8 cellular contexts compared by ENCODE assay signal in the genomic region with DNA sequence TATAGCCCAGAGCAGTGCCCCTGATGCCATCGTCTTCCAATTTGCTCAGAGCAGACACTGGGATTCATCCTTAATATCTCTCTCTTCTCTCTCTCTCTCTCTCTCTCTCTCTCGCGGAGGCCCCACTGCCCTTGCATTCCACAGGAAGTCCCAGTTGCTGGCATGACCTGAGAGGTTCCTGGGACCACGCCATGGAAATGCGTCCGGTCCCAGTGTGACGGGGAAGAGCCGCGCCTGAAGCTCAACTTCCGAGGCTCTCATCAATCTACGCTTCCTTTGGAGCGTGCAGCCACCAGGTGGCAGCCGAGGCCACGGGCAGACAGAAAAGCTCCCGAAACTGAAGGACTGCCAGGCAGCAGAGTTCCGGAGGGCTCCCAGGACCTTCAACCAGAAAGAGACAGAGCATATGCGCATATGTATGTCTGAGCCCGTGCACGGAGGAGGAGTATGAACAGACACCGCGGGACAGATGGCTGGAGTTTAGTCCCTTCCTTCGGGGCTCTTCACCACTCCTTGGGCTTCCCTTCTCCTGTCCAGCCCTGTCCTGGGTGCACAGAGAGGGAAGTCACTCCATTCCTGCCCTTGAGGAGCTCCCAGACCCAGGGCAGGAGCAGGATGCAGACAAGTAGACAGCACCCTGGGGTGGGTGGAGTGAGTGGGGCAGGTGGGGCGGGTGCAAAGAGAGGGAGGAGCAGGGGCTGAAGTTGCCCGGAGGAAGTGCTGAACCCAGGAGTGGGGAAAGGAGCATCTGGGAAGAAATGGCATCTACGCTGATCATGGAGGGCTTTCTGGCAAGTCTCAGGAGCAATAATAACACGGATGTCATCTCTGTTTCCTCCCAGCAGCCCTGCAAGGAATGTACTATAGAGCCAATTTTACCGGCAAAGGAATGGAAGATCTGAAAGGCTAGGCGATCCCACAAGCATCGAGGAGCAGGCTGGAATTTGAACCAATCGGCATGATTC.
DNase-seq lines count a peak whose midpoint lies in the region; ATAC-seq, FAIRE-seq and TF ChIP-seq lines count a peak whose summit lies in the region.

No MANE protein-coding gene starts in this region.

- H3K4me1 ChIP-seq in BLaER1 = peaks cover 19% of the 10 kb centered on the region

- FAIRE-seq in GM19239 (lab: Jason Lieb, UNC) = peak; percentile 83

- no peaks in the 10 kb centered on the region for H3K27me3 ChIP-seq in BLaER1

- peak; percentile 87 for DNase-seq in GM19239 (ENCODE audit: insufficient read length, low spot score)
- DNase-seq in NCI-H446 treated with DMSO at 0.1 percent for 48 hours (lab: John Stamatoyannopoulos, UW) = peak; percentile 88
- DNase-seq in activated CD4-positive, alpha-beta T cell treated with anti-CD3 and anti-CD28 coated beads for 1 hour = peak; percentile 53
- DNase-seq in choroid plexus epithelial cell (ENCODE audit: low read depth) = peak; percentile 96
- DNase-seq in kidney tubule cell (ENCODE audit: low spot score) = peak; percentile 97
- DNase-seq in stimulated activated CD4-positive, alpha-beta T cell treated with anti-CD3 and anti-CD28 coated beads, Interleukin-1b, Interleukin-23, amount 100 ng/mL, for 4 hours (ENCODE audit: low read depth in 2 of 2) = peak; percentile 54 to 72

- peak; percentile 76 for ATAC-seq in HG03439 (IDR thresholded peaks at IDR 0.05; ENCODE audit: unreplicated experiment)

- no peaks in the 10 kb centered on the region for H3K36me3 ChIP-seq in BLaER1

- TF ChIP-seq CTCF in choroid plexus epithelial cell (conservative IDR thresholded peaks at IDR 0.05; ENCODE audit: low read depth, low read length) = peak; percentile 97

- H3K4me3 ChIP-seq in BLaER1 (peak overlapping the region; percentile 61), choroid plexus epithelial cell (ENCODE audit: low read depth, low read length) (peak overlapping the region; percentile 54)

- no peak overlapping the region; the same call in 1 of the 2 replicates for H3K27ac ChIP-seq in BLaER1

- peak overlapping the region; percentile 95 for H3K4me2 ChIP-seq in BLaER1

- no peaks in the 10 kb centered on the region for H3K9me3 ChIP-seq in BLaER1

- no peaks in the 10 kb centered on the region for H4K20me1 ChIP-seq in BLaER1

- H3K9ac ChIP-seq in BLaER1 = peak overlapping the region; percentile 73
